9 cellular contexts compared by ENCODE assay signal in the genomic region with DNA sequence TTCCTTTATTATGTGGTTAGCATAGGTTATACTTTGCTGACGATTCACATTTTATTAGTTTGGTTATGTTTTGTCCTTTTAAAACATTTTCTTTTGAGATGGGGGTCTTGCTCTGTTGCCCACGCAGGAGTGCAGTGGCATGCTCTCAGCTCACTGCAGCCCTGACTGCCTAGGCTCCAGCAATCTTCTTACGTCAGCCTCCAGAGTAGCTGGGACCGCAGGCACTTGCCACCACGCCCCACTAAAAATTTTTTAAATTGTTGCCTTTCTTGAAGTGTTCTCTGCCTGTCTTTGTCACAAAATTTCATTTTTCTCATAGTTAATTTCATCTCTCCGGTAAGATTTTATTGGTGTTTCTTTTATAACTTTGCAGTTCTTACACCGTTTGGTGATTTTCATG. TPM values are rescaled to one million over a fixed set of nuclear protein-coding genes. Genes with fewer than 3 reads are reported as not detected.
"Had no signal": no experiment of that assay in that cellular context is flagged by ENCODE, and none has a peak within 500 bp of the region (broad histone marks: within the 10 kb centered on the region; RNA-seq: fewer than 3 reads in every experiment).

No MANE protein-coding gene starts in this region.

- DNase-seq: IMR-90, KBM-7, KG1 had no signal

- H3K27me3 Mint-ChIP-seq: IgD-negative memory B cell had no signal

- H3K27ac ChIP-seq: HL-60 had no signal

- H3K4me3 ChIP-seq: K562 had no signal

- ATAC-seq: HepG2, K562 had no signal

- H3K4me3 Mint-ChIP-seq: IgD-negative memory B cell had no signal

- H3K4me1 Mint-ChIP-seq: IgD-negative memory B cell had no signal

RNA-seq across cellular contexts. Expression of a gene that starts 18.9 kb away (rescaled TPM):
- total RNA-seq: HepG2, HT-29, HT1080, IMR-90, K562 had no signal
